ENCODE assay signal across 10 cellular contexts in genomic region chr1:109876617-109877319, GRCh38. TPM values are rescaled to one million over a fixed set of nuclear protein-coding genes. Genes with fewer than 3 reads are reported as not detected.
DNase-seq lines count a peak whose midpoint lies in the region; ATAC-seq and TF ChIP-seq lines count a peak whose summit lies in the region.
"Had no signal": no experiment of that assay in that cellular context is flagged by ENCODE, and none has a peak within 500 bp of the region (broad histone marks: within the 10 kb centered on the region; RNA-seq: fewer than 3 reads in every experiment).

No MANE protein-coding gene starts in this region.

- peak overlapping the region; percentile 61 for H3K27ac ChIP-seq in GM23338 (ENCODE audit: low read depth)

- H3K4me3 ChIP-seq in GM23338 = peak overlapping the region; percentile 14; the same call in 1 of the 2 replicates

- no peaks in the 10 kb centered on the region for H3K27me3 ChIP-seq in GM23338 (ENCODE audit: insufficient read depth)

- no peak overlapping the region; the same call in 2 of the 3 replicates for H3K4me3 Mint-ChIP-seq in GM23338
- peak overlapping the region; percentile 29 for H3K4me3 Mint-ChIP-seq in MCF 10A (ENCODE audit: unreplicated experiment)
- peak overlapping the region in 1 of 2 donors; percentile 64 for H3K4me3 Mint-ChIP-seq in stimulated activated naive B cell treated with anti-CD40 and anti-IgM and Interleukin-4, amounts not matched to agents 10 μg/mL and 1 μg/mL and 100 μg/mL, for 72 hours
- H3K4me3 Mint-ChIP-seq in immature natural killer cell = no peak overlapping the region
- H3K4me3 Mint-ChIP-seq: activated naive CD8-positive, alpha-beta T cell had no signal

- DNase-seq in GM23338 (ENCODE audit: low spot score) (peak; percentile 39), MCF 10A (ENCODE audit: unreplicated experiment) (no peak), kidney tubule cell (ENCODE audit: low spot score) (peak; percentile 54), left colon (no peak), T-helper 9 cell (no peak), NCI-H446 (lab: John Stamatoyannopoulos, UW) (no peak), immature natural killer cell (no peak)
- no peak for DNase-seq in stimulated activated naive B cell treated with anti-CD40 and anti-IgM and Interleukin-4, amounts not matched to agents 10 μg/mL and 1 μg/mL and 100 μg/mL, for 72 hours

- H3F3A ChIP-seq in GM23338 (replicated peaks; ENCODE audit: low read depth) = no peaks in the 10 kb centered on the region

- H3K9me2 ChIP-seq in GM23338 (ENCODE audit: insufficient read depth) = peaks cover 5% of the 10 kb centered on the region

- no peaks in the 10 kb centered on the region for H3K36me3 Mint-ChIP-seq in GM23338 (ENCODE audit: low read depth)
- H3K36me3 Mint-ChIP-seq in MCF 10A (ENCODE audit: insufficient read depth, unreplicated experiment) = no peaks in the 10 kb centered on the region
- H3K36me3 Mint-ChIP-seq in stimulated activated naive B cell treated with anti-CD40 and anti-IgM and Interleukin-4, amounts not matched to agents 10 μg/mL and 1 μg/mL and 100 μg/mL, for 72 hours = no peaks in the 10 kb centered on the region
- H3K36me3 Mint-ChIP-seq in immature natural killer cell = no peaks in the 10 kb centered on the region
- H3K36me3 Mint-ChIP-seq: activated naive CD8-positive, alpha-beta T cell had no signal

- POLR2A ChIA-PET in MCF 10A (lab: Yijun Ruan, JAX) = interaction anchor here (0.8 to 1.8 kb wide), 7 partner anchors 10 to 107 kb away, joined by 3 to 9 read pairs (median 4); partner anchors contain the start of gene AHCYL1

- peak overlapping the region; percentile 55; the same call in 1 of the 2 replicates for H3K4me2 ChIP-seq in GM23338

- H4K20me1 ChIP-seq in GM23338 (replicated peaks; ENCODE audit: insufficient read depth) = no peaks in the 10 kb centered on the region

- CTCF ChIA-PET in MCF 10A (lab: Yijun Ruan, JAX) = interaction anchor here (0.6 to 2.5 kb wide), 12 partner anchors 9 to 237 kb away, joined by 3 to 11 read pairs (median 3); no protein-coding TSS in a partner anchor

- H3K79me2 ChIP-seq in GM23338 (replicated peaks; ENCODE audit: insufficient read depth) = no peaks in the 10 kb centered on the region

- H3K9me3 Mint-ChIP-seq in GM23338 (no peaks in the 10 kb centered on the region), MCF 10A (ENCODE audit: unreplicated experiment) (no peaks in the 10 kb centered on the region), immature natural killer cell (no peaks in the 10 kb centered on the region)
- H3K9me3 Mint-ChIP-seq in stimulated activated naive B cell treated with anti-CD40 and anti-IgM and Interleukin-4, amounts not matched to agents 10 μg/mL and 1 μg/mL and 100 μg/mL, for 72 hours = no peaks in the 10 kb centered on the region
- H3K9me3 Mint-ChIP-seq: IgD-negative memory B cell had no signal

- peaks cover 28% of the 10 kb centered on the region for H3K4me1 ChIP-seq in GM23338 (ENCODE audit: insufficient read depth)

- ATAC-seq in GM23338 (peak; percentile 46), left colon (no peak)
- peak; percentile 21 to 28 for ATAC-seq in stimulated activated naive B cell treated with anti-CD40 and anti-IgM and Interleukin-4, amounts not matched to agents 10 μg/mL and 1 μg/mL and 100 μg/mL, for 72 hours (replicated peaks)

- H3K36me3 ChIP-seq in GM23338 (ENCODE audit: insufficient read depth) = no peaks in the 10 kb centered on the region

- intact Hi-C loops in MCF 10A (cut with micrococcal nuclease) (loop anchor here (2.0 to 10.0 kb wide), 4 partner anchors 16 to 108 kb away; partner anchors contain the start of genes AHCYL1 and CSF1), left colon (cut with DNase I, micrococcal nuclease) (no loop called here)

- H2AFZ ChIP-seq in GM23338 = peak overlapping the region; percentile 52

- H3K4me1 Mint-ChIP-seq in GM23338 (peaks cover 60% of the 10 kb centered on the region), MCF 10A (ENCODE audit: insufficient read depth, unreplicated experiment) (peaks cover 41% of the 10 kb centered on the region), immature natural killer cell (no peaks in the 10 kb centered on the region)
- H3K4me1 Mint-ChIP-seq in stimulated activated naive B cell treated with anti-CD40 and anti-IgM and Interleukin-4, amounts not matched to agents 10 μg/mL and 1 μg/mL and 100 μg/mL, for 72 hours = peaks cover 54 to 66% of the 10 kb centered on the region in 2 donors

- no TSS peak for BruUV-seq in MCF 10A (replicated peaks; lab: Mats Ljungman, UMichigan)

- H3K27ac Mint-ChIP-seq in GM23338 = peak overlapping the region; percentile 78; the same call in 1 of the 2 replicates
- H3K27ac Mint-ChIP-seq in MCF 10A (ENCODE audit: low read depth, unreplicated experiment) = peak overlapping the region; percentile 96
- H3K27ac Mint-ChIP-seq in stimulated activated naive B cell treated with anti-CD40 and anti-IgM and Interleukin-4, amounts not matched to agents 10 μg/mL and 1 μg/mL and 100 μg/mL, for 72 hours = peak overlapping the region; percentile 94
- H3K27ac Mint-ChIP-seq in immature natural killer cell = no peak overlapping the region
- H3K27ac Mint-ChIP-seq: activated naive CD8-positive, alpha-beta T cell had no signal

- TF ChIP-seq CTCF in GM23338 (conservative IDR thresholded peaks at IDR 0.05; ENCODE audit: low read depth in 2 of 2) (no peak), MCF 10A (IDR thresholded peaks at IDR 0.05; ENCODE audit: unreplicated experiment) (no peak)

- H3K27me3 Mint-ChIP-seq in GM23338 (ENCODE audit: insufficient read depth, low read depth, poor library complexity) = peaks cover 8% of the 10 kb centered on the region
- no peaks in the 10 kb centered on the region for H3K27me3 Mint-ChIP-seq in MCF 10A (ENCODE audit: insufficient read depth, unreplicated experiment)
- H3K27me3 Mint-ChIP-seq in stimulated activated naive B cell treated with anti-CD40 and anti-IgM and Interleukin-4, amounts not matched to agents 10 μg/mL and 1 μg/mL and 100 μg/mL, for 72 hours = peaks cover 7 to 19% of the 10 kb centered on the region in 2 donors
- peaks cover 3 to 11% (median 6%) of the 10 kb centered on the region in 3 donors for H3K27me3 Mint-ChIP-seq in immature natural killer cell (ENCODE audit: low read depth in 3 of 3)
- H3K27me3 Mint-ChIP-seq: activated naive CD8-positive, alpha-beta T cell had no signal

TF ChIP-seq in GM23338, 12 proteins besides CTCF, POLR2A, EP300 and RAD21 (continues in another document):
- TF ChIP-seq, protein P1, sequence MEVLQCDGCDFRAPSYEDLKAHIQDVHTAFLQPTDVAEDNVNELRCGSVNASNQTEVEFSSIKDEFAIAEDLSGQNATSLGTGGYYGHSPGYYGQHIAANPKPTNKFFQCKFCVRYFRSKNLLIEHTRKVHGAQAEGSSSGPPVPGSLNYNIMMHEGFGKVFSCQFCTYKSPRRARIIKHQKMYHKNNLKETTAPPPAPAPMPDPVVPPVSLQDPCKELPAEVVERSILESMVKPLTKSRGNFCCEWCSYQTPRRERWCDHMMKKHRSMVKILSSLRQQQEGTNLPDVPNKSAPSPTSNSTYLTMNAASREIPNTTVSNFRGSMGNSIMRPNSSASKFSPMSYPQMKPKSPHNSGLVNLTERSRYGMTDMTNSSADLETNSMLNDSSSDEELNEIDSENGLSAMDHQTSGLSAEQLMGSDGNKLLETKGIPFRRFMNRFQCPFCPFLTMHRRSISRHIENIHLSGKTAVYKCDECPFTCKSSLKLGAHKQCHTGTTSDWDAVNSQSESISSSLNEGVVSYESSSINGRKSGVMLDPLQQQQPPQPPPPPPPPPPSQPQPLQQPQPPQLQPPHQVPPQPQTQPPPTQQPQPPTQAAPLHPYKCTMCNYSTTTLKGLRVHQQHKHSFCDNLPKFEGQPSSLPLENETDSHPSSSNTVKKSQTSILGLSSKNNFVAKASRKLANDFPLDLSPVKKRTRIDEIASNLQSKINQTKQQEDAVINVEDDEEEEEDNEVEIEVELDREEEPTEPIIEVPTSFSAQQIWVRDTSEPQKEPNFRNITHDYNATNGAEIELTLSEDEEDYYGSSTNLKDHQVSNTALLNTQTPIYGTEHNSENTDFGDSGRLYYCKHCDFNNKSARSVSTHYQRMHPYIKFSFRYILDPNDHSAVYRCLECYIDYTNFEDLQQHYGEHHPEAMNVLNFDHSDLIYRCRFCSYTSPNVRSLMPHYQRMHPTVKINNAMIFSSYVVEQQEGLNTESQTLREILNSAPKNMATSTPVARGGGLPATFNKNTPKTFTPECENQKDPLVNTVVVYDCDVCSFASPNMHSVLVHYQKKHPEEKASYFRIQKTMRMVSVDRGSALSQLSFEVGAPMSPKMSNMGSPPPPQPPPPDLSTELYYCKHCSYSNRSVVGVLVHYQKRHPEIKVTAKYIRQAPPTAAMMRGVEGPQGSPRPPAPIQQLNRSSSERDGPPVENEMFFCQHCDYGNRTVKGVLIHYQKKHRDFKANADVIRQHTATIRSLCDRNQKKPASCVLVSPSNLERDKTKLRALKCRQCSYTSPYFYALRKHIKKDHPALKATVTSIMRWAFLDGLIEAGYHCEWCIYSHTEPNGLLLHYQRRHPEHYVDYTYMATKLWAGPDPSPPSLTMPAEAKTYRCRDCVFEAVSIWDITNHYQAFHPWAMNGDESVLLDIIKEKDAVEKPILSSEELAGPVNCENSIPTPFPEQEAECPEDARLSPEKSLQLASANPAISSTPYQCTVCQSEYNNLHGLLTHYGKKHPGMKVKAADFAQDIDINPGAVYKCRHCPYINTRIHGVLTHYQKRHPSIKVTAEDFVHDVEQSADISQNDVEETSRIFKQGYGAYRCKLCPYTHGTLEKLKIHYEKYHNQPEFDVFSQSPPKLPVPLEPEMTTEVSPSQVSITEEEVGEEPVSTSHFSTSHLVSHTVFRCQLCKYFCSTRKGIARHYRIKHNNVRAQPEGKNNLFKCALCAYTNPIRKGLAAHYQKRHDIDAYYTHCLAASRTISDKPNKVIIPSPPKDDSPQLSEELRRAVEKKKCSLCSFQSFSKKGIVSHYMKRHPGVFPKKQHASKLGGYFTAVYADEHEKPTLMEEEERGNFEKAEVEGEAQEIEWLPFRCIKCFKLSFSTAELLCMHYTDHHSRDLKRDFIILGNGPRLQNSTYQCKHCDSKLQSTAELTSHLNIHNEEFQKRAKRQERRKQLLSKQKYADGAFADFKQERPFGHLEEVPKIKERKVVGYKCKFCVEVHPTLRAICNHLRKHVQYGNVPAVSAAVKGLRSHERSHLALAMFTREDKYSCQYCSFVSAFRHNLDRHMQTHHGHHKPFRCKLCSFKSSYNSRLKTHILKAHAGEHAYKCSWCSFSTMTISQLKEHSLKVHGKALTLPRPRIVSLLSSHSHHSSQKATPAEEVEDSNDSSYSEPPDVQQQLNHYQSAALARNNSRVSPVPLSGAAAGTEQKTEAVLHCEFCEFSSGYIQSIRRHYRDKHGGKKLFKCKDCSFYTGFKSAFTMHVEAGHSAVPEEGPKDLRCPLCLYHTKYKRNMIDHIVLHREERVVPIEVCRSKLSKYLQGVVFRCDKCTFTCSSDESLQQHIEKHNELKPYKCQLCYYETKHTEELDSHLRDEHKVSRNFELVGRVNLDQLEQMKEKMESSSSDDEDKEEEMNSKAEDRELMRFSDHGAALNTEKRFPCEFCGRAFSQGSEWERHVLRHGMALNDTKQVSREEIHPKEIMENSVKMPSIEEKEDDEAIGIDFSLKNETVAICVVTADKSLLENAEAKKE (CRISPR knock-in tag; IDR thresholded peaks at IDR 0.05) = no peak

RNA-seq across cellular contexts. Expression of gene CSF1, which starts 33.9 kb away (rescaled TPM):
- total RNA-seq in GM23338 (2014; rRNA removed; shearing (Covaris generic)) = 3.5 and 6.3 TPM in 2 replicates
- polyA plus RNA-seq in GM23338 (2016; fragmentation: Nextera tagmentation; extraction: Ambion mirVana) (1.1 and 1.4 TPM in 2 replicates), immature natural killer cell (under 1 TPM; 0.55 to 0.97 (median 0.65) TPM)
- total RNA-seq in MCF 10A (2022) (6.3 and 11.7 TPM in 2 replicates), left colon (10 to 100 TPM in 1 of 2 donors, 1 to 10 TPM in 1; 9.5 to 20.2 TPM)

Comparison
In these comparisons a context has a peak if more than half of its experiments do, and no peak if none do; other contexts are left out.
1. DNase-seq: peak in GM23338 (single experiment) and kidney tubule cell (single experiment); none in MCF 10A (single experiment), stimulated activated naive B cell treated with anti-CD40 and anti-IgM and Interleukin-4, amounts not matched to agents 10 μg/mL and 1 μg/mL and 100 μg/mL, for 72 hours (single experiment), left colon (0 of 2), T-helper 9 cell (single experiment), NCI-H446 (0 of 2) and immature natural killer cell (0 of 3).
2. H3K27ac Mint-ChIP-seq: peak in GM23338 (single experiment), MCF 10A (single experiment) and stimulated activated naive B cell treated with anti-CD40 and anti-IgM and Interleukin-4, amounts not matched to agents 10 μg/mL and 1 μg/mL and 100 μg/mL, for 72 hours (single experiment); none in immature natural killer cell (0 of 6).